1 cellular context compared by ENCODE assay signal in genomic region chr10:1050555-1050954, GRCh38.
TF ChIP-seq lines count a peak whose summit lies in the region.

No MANE protein-coding gene starts in this region.

TF ChIP-seq in HepG2, 621 proteins besides CTCF, POLR2A, EP300 and RAD21 (continued from another document):
- TF ChIP-seq ZNF574 (CRISPR knock-in tag; IDR thresholded peaks at IDR 0.05): peak; percentile 54
- no peak for TF ChIP-seq ISX (CRISPR knock-in tag; conservative IDR thresholded peaks at IDR 0.05)
- 0 out of 2 replicates have a peak, but pooled peaks have one; percentile 13 for TF ChIP-seq USF2 (IDR thresholded peaks at IDR 0.05; ENCODE audit: low read depth, low read length)
- TF ChIP-seq USF2 (CRISPR knock-in tag; IDR thresholded peaks at IDR 0.05; ENCODE audit: borderline replicate concordance): no peak
- TF ChIP-seq CBX5 (CRISPR knock-in tag; IDR thresholded peaks at IDR 0.05; ENCODE audit: borderline replicate concordance): no peak
- TF ChIP-seq DRAP1 (CRISPR knock-in tag; IDR thresholded peaks at IDR 0.05): no peak
- no peak for TF ChIP-seq TBX3 (IDR thresholded peaks at IDR 0.05; ENCODE audit: borderline replicate concordance)
- no peak for TF ChIP-seq RXRB (CRISPR knock-in tag; IDR thresholded peaks at IDR 0.05; ENCODE audit: borderline replicate concordance)
- no peak for TF ChIP-seq HNRNPUL1 (IDR thresholded peaks at IDR 0.05; ENCODE audit: low read depth, low read length)
- TF ChIP-seq NKX3-1 (CRISPR knock-in tag; IDR thresholded peaks at IDR 0.05): no peak
- TF ChIP-seq ZNF720 (CRISPR knock-in tag; IDR thresholded peaks at IDR 0.05): no peak
- TF ChIP-seq SRF (IDR thresholded peaks at IDR 0.05; ENCODE audit: low read depth, low read length): no peak
- no peak for TF ChIP-seq SMC3 (IDR thresholded peaks at IDR 0.05; ENCODE audit: low read length)
- TF ChIP-seq NCOA2 (CRISPR knock-in tag; IDR thresholded peaks at IDR 0.05): no peak
- TF ChIP-seq NFIC (IDR thresholded peaks at IDR 0.05; ENCODE audit: low read length): no peak
- TF ChIP-seq ARNT (IDR thresholded peaks at IDR 0.05): no peak
- 0 out of 2 replicates have a peak, but pooled peaks have one; percentile 49 for TF ChIP-seq RARA (CRISPR knock-in tag; IDR thresholded peaks at IDR 0.05)
- TF ChIP-seq PATZ1 (CRISPR knock-in tag; IDR thresholded peaks at IDR 0.05): peak; percentile 20; the same call in 1 of the 2 replicates
- TF ChIP-seq HOXA3 (CRISPR knock-in tag; IDR thresholded peaks at IDR 0.05): 0 out of 2 replicates have a peak, but pooled peaks have one; percentile 45
- peak; percentile 71; the same call in 1 of the 2 replicates for TF ChIP-seq SIN3A (IDR thresholded peaks at IDR 0.05; ENCODE audit: borderline replicate concordance, low read depth, low read length)
- no peak for TF ChIP-seq ZNF597 (CRISPR knock-in tag; IDR thresholded peaks at IDR 0.05)
- TF ChIP-seq ETV6 (CRISPR knock-in tag; conservative IDR thresholded peaks at IDR 0.05): no peak
- TF ChIP-seq TAF1 (CRISPR knock-in tag; IDR thresholded peaks at IDR 0.05): no peak
- no peak for TF ChIP-seq MATR3 (CRISPR knock-in tag; IDR thresholded peaks at IDR 0.05)
- peak in 1 of 2 experiments; percentile 18; a peak in 1 of 4 replicates for TF ChIP-seq NR2F1 (CRISPR knock-in tag; IDR thresholded peaks at IDR 0.05)
- TF ChIP-seq ZMAT3 (CRISPR knock-in tag; conservative IDR thresholded peaks at IDR 0.05): no peak
- TF ChIP-seq REST (IDR thresholded peaks at IDR 0.05; ENCODE audit: borderline replicate concordance in 1 of 2, low read depth in 1 of 2, low read length in 2 of 2): no peak
- no peak for TF ChIP-seq ZNF549 (CRISPR knock-in tag; IDR thresholded peaks at IDR 0.05)
- TF ChIP-seq SOX5 (CRISPR knock-in tag; IDR thresholded peaks at IDR 0.05; ENCODE audit: borderline replicate concordance): peak; percentile 8; the same call in 1 of the 2 replicates
- TF ChIP-seq ZNF136 (CRISPR knock-in tag; IDR thresholded peaks at IDR 0.05; ENCODE audit: low read depth): no peak
- no peak for TF ChIP-seq ZFP37 (CRISPR knock-in tag; IDR thresholded peaks at IDR 0.05; ENCODE audit: borderline replicate concordance)
